ENCODE assay signal across 9 cellular contexts in genomic region chr1:160646711-160647328, GRCh38. TPM values are rescaled to one million over a fixed set of nuclear protein-coding genes. Genes with fewer than 3 reads are reported as not detected.
A peak's percentile ranks its signal among the peaks of the same experiment; 100 is the strongest.
DNase-seq lines count a peak whose midpoint lies in the region; ATAC-seq and TF ChIP-seq lines count a peak whose summit lies in the region.
"Had no signal": no experiment of that assay in that cellular context is flagged by ENCODE, and none has a peak within 500 bp of the region (broad histone marks: within the 10 kb centered on the region; RNA-seq: fewer than 3 reads in every experiment).

TSS of gene SLAMF1 (minus strand) at chr1:160647044. CDS start at chr1:160646945, 99 bp downstream.

- TF ChIP-seq EP300 in sigmoid colon (IDR thresholded peaks at IDR 0.05): no peak

- TF ChIP-seq CTCF in prostate gland (IDR thresholded peaks at IDR 0.05): no peak
- no peak for TF ChIP-seq CTCF in sigmoid colon (IDR thresholded peaks at IDR 0.05)

- no peaks in the 10 kb centered on the region for H3K9me3 Mint-ChIP-seq in memory B cell

- WGBS in prostate gland: 68% methylated on average over 11 of the region's 11 CpGs
- WGBS in sigmoid colon, 2 donors: 40 to 81% methylated on average over 11 of the region's 11 CpGs

- peaks cover 64% of the 10 kb centered on the region for H3K4me1 Mint-ChIP-seq in T-helper 17 cell
- H3K4me1 Mint-ChIP-seq in memory B cell: peaks cover 52% of the 10 kb centered on the region

- H3K36me3 ChIP-seq in prostate gland (no peaks in the 10 kb centered on the region), sigmoid colon (no peaks in the 10 kb centered on the region)

- TF ChIP-seq POLR2A in prostate gland (IDR thresholded peaks at IDR 0.05) (no peak), sigmoid colon (IDR thresholded peaks at IDR 0.05) (no peak)

- H3K27me3 Mint-ChIP-seq in T-helper 17 cell (no peaks in the 10 kb centered on the region), memory B cell (no peaks in the 10 kb centered on the region)

- H3K4me1 ChIP-seq in prostate gland (replicated peaks): no peaks in the 10 kb centered on the region
- H3K4me1 ChIP-seq in sigmoid colon: no peaks in the 10 kb centered on the region

- no peak within 1 kb of the TSS for H3K4me3 ChIP-seq in prostate gland
- H3K4me3 ChIP-seq in sigmoid colon: no peak within 1 kb of the TSS

- H3K27me3 ChIP-seq in prostate gland (replicated peaks; ENCODE audit: insufficient read depth) (no peaks in the 10 kb centered on the region), sigmoid colon (no peaks in the 10 kb centered on the region)

- H3K4me3 Mint-ChIP-seq in T-helper 17 cell (peak within 1 kb of the TSS; percentile 99), memory B cell (peak within 1 kb of the TSS; percentile 82)

- peak; percentile 64 for ATAC-seq in GM18868 (IDR thresholded peaks at IDR 0.05; ENCODE audit: unreplicated experiment)
- ATAC-seq in HG02852 (IDR thresholded peaks at IDR 0.05; ENCODE audit: unreplicated experiment): peak; percentile 54
- peak; percentile 76 for ATAC-seq in T-helper 17 cell
- peak; percentile 83 for ATAC-seq in memory B cell (ENCODE audit: low read depth)
- ATAC-seq in HG02571 (IDR thresholded peaks at IDR 0.05; ENCODE audit: unreplicated experiment): no peak

- H3K36me3 Mint-ChIP-seq in T-helper 17 cell (ENCODE audit: low read depth) (peaks cover 15% of the 10 kb centered on the region), memory B cell (no peaks in the 10 kb centered on the region)

- intact Hi-C loops in prostate gland (cut with DNase I): no loop called here
- intact Hi-C loops in sigmoid colon (cut with DNase I): no loop called here

- DNase-seq in T-helper 17 cell: peak in 1 of 3 donors; percentile 27
- DNase-seq in memory B cell (ENCODE audit: low spot score in 2 of 2): no peak
- no peak for DNase-seq in prostate gland (ENCODE audit: low spot score)
- DNase-seq in sigmoid colon: no peak
- DNase-seq in activated gamma-delta T cell treated with Interleukin-2 at 50 U/mL for 16 hours: no peak

- H3K27ac ChIP-seq in prostate gland (no peak within 1 kb of the TSS), sigmoid colon (no peak within 1 kb of the TSS)

- H3K9me3 ChIP-seq in T-helper 17 cell (ENCODE audit: control insufficient read depth, low read length, poor library complexity, severe bottlenecking) (peaks cover 15% of the 10 kb centered on the region), prostate gland (no peaks in the 10 kb centered on the region), sigmoid colon (no peaks in the 10 kb centered on the region)

- peak within 1 kb of the TSS; percentile 99 for H3K27ac Mint-ChIP-seq in T-helper 17 cell
- peak within 1 kb of the TSS; percentile 74 for H3K27ac Mint-ChIP-seq in memory B cell

RNA-seq across cellular contexts. Expression of gene SLAMF1, which starts in this region (rescaled TPM):
- total RNA-seq in T-helper 17 cell: 10 to 100 TPM; 67.8 to 70.6 TPM
- under 1 TPM; 0.17 to 0.36 TPM for total RNA-seq in prostate gland
- 1 to 10 TPM in 1 of 4 donors, under 1 TPM in 3; under 0.01 to 1.6 (median 0.22) TPM for total RNA-seq in sigmoid colon
- 1 to 10 TPM in 1 of 3 donors, not detected in 2; 6.1 TPM for polyA plus RNA-seq in sigmoid colon
- total RNA-seq: SK-MEL-5 had no signal

Comparison
In these comparisons a context has a peak if more than half of its experiments do, and no peak if none do; other contexts are left out.
1. RNA of gene SLAMF1 (total RNA-seq): 67.8 to 70.6 TPM in T-helper 17 cell; 0.17 to 0.36 TPM in prostate gland and under 0.01 to 1.6 TPM in sigmoid colon; every median in the first group is over 10 times any median in the second.